ENCODE assay signal across 7 cellular contexts in genomic region chr19:40598121-40598917, GRCh38. TPM values are rescaled to one million over a fixed set of nuclear protein-coding genes. Genes with fewer than 3 reads are reported as not detected.
DNase-seq lines count a peak whose midpoint lies in the region; ATAC-seq, FAIRE-seq and TF ChIP-seq lines count a peak whose summit lies in the region.

No MANE protein-coding gene starts in this region.

- no peak overlapping the region for H3K9ac ChIP-seq in adipocyte (ENCODE audit: low read length)

- H3K4me1 ChIP-seq in adipocyte (ENCODE audit: control insufficient read depth, insufficient read depth, low read length): peaks cover 18% of the 10 kb centered on the region

- no peaks in the 10 kb centered on the region for H3K9me3 ChIP-seq in adipocyte (ENCODE audit: control insufficient read depth, low read length)

- ATAC-seq in left cardiac atrium (peak; percentile 62 to 64), GM21360 (IDR thresholded peaks at IDR 0.05; ENCODE audit: unreplicated experiment) (no peak)

- TF ChIP-seq POLR2A in GM12892 (IDR thresholded peaks at IDR 0.05; ENCODE audit: low read depth, low read length): no peak

- peak; percentile 83 for DNase-seq in GM12892 (ENCODE audit: insufficient read length)
- DNase-seq in NCI-H146 (lab: John Stamatoyannopoulos, UW): peak; percentile 74
- peak; percentile 62 to 78 (median 74) for DNase-seq in T-helper 1 cell
- peak; percentile 94 for DNase-seq in adipocyte (ENCODE audit: low read depth)
- DNase-seq in left cardiac atrium: peak; percentile 87
- DNase-seq in putamen (ENCODE audit: low spot score): peak; percentile 79

- FAIRE-seq in GM12892 (lab: Jason Lieb, UNC): peak; percentile 93

- H3K36me3 ChIP-seq in adipocyte (ENCODE audit: control insufficient read depth, insufficient read depth, low read length, severe bottlenecking): no peaks in the 10 kb centered on the region

- intact Hi-C loops in left cardiac atrium (cut with DNase I): loop anchor here (5.0 to 10.0 kb wide), 4 partner anchors 51 to 294 kb away; no protein-coding TSS in a partner anchor

- H3K4me3 ChIP-seq in adipocyte (ENCODE audit: low read length): no peak overlapping the region

- H3K27me3 ChIP-seq in adipocyte (replicated peaks; ENCODE audit: control insufficient read depth, insufficient read depth, low read length): peaks cover 18% of the 10 kb centered on the region

RNA-seq across cellular contexts. Expression of gene LTBP4, which starts 2.9 kb away (rescaled TPM):
- 7.4 TPM for polyA plus RNA-seq in GM12892 (2012; ENCODE audit: missing spikeins)
- 100 to 1,000 TPM; 272 to 361 TPM for total RNA-seq in left cardiac atrium

RNA-seq across cellular contexts. Expression of gene SHKBP1, which starts 21.6 kb away (rescaled TPM):
- 38.2 TPM for polyA plus RNA-seq in GM12892 (2012; ENCODE audit: missing spikeins)
- total RNA-seq in left cardiac atrium: 10 to 100 TPM; 23.5 to 24.4 TPM
